ENCODE assay signal across 9 cellular contexts in the genomic region with DNA sequence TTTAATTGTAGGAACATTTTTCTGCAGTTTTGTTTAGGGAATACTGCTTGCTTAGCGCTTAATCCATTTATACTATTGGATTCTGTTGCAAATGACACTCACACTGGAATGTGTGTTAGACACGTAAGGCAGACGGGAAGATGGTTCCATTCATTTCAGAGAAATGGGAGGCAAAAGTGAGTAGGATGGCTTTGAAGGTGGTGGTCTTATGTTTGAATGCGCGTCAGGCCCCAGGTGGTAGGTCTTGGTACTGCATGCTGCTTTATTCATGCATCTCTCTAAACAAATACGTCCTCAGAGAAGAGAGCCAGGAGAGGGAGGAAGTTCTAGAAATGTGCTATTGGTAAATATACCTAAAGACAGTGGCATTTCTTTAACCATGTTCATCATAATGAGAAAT.
DNase-seq lines count a peak whose midpoint lies in the region; ATAC-seq and TF ChIP-seq lines count a peak whose summit lies in the region.
"Had no signal": no experiment of that assay in that cellular context is flagged by ENCODE, and none has a peak within 500 bp of the region (broad histone marks: within the 10 kb centered on the region; RNA-seq: fewer than 3 reads in every experiment).

No MANE protein-coding gene starts in this region.

- no peaks in the 10 kb centered on the region for H3K4me1 ChIP-seq in PC-3 (ENCODE audit: insufficient read depth, low read length)

- no peak overlapping the region for H3K4me3 ChIP-seq in PC-3 (ENCODE audit: low read length)
- no peak overlapping the region for H3K4me3 ChIP-seq in fibroblast of pulmonary artery (replicated peaks; ENCODE audit: low read depth, low read length)

- H3K9me3 ChIP-seq in PC-3 (ENCODE audit: low read length), result no peaks in the 10 kb centered on the region

- ATAC-seq in stimulated activated naive CD8-positive, alpha-beta T cell treated with anti-CD3 and anti-CD28 coated beads, Interleukin-15, Interleukin-2, amounts not matched to agents 100 U/mL and 50 U/mL, for 24 hours, result no peak
- no peak for ATAC-seq in stimulated activated naive CD8-positive, alpha-beta T cell treated with anti-CD3 and anti-CD28 coated beads, Interleukin-15, amount 100 ng/mL, for 72 hours
- ATAC-seq in PC-3 (no peak), left lobe of liver (no peak)

- H3K4me2 ChIP-seq in PC-3 (ENCODE audit: low read length), result no peak overlapping the region

- CTCF ChIA-PET in PC-3 (lab: Charles Lee), result no interaction called here

- DNase-seq in stimulated activated naive CD8-positive, alpha-beta T cell treated with anti-CD3 and anti-CD28 coated beads, Interleukin-15, Interleukin-2, amounts not matched to agents 100 U/mL and 50 U/mL, for 24 hours, result peak; percentile 4
- DNase-seq in stimulated activated naive CD8-positive, alpha-beta T cell treated with anti-CD3 and anti-CD28 coated beads, Interleukin-15, amount 100 ng/mL, for 72 hours, result no peak
- DNase-seq in PC-3, result peak; percentile 5
- peak; percentile 3 for DNase-seq in fibroblast of pulmonary artery (ENCODE audit: low read depth)
- DNase-seq in NCI-H2196 treated with DMSO at 0.1 percent for 48 hours (lab: John Stamatoyannopoulos, UW; ENCODE audit: unreplicated experiment), result no peak
- no peak for DNase-seq in left lobe of liver (ENCODE audit: low spot score)
- DNase-seq in AG20443 (ENCODE audit: low spot score), result no peak
- DNase-seq in GDM1 (lab: John Stamatoyannopoulos, UW), result no peak
- DNase-seq: T-helper 9 cell had no signal

- no peak overlapping the region for H2AFZ ChIP-seq in PC-3 (ENCODE audit: low read length)

- H3K36me3 ChIP-seq in PC-3 (ENCODE audit: low read depth, low read length), result no peaks in the 10 kb centered on the region

- no peaks in the 10 kb centered on the region for H3K9me2 ChIP-seq in PC-3 (replicated peaks; ENCODE audit: low read length)

- no peaks in the 10 kb centered on the region for H3K27me3 Mint-ChIP-seq in stimulated activated naive CD8-positive, alpha-beta T cell treated with anti-CD3 and anti-CD28 coated beads, Interleukin-15, amount 100 ng/mL, for 72 hours

- H4K20me1 ChIP-seq in PC-3 (ENCODE audit: low read length), result no peaks in the 10 kb centered on the region

- H3F3A ChIP-seq in PC-3 (ENCODE audit: low read length, unreplicated experiment), result no peaks in the 10 kb centered on the region

- TF ChIP-seq CTCF in PC-3 (conservative IDR thresholded peaks at IDR 0.05; ENCODE audit: low read depth, low read length) (peak; percentile 47; the same call in 1 of the 2 replicates), fibroblast of pulmonary artery (IDR thresholded peaks at IDR 0.05; ENCODE audit: low read length, missing control alignments) (peak; percentile 51)

- H3K79me2 ChIP-seq in PC-3 (ENCODE audit: low read length), result no peaks in the 10 kb centered on the region

- H3K9me3 Mint-ChIP-seq in stimulated activated naive CD8-positive, alpha-beta T cell treated with anti-CD3 and anti-CD28 coated beads, Interleukin-15, amount 100 ng/mL, for 72 hours, result peaks cover 13 to 16% of the 10 kb centered on the region in 2 donors

- POLR2A ChIA-PET in PC-3 (lab: Charles Lee; ENCODE audit: unreplicated experiment), result no interaction called here

- intact Hi-C loops in PC-3 (cut with micrococcal nuclease), result no loop called here

- H3K4me1 Mint-ChIP-seq in stimulated activated naive CD8-positive, alpha-beta T cell treated with anti-CD3 and anti-CD28 coated beads, Interleukin-15, amount 100 ng/mL, for 72 hours, result no peaks in the 10 kb centered on the region

- H3K4me3 Mint-ChIP-seq in stimulated activated naive CD8-positive, alpha-beta T cell treated with anti-CD3 and anti-CD28 coated beads, Interleukin-15, amount 100 ng/mL, for 72 hours, result no peak overlapping the region

- no peaks in the 10 kb centered on the region for H3K27me3 ChIP-seq in PC-3 (ENCODE audit: low read length)

- no peak overlapping the region for H3K9ac ChIP-seq in PC-3 (ENCODE audit: low read length)

- H3K27ac ChIP-seq in PC-3 (ENCODE audit: low read length), result no peak overlapping the region

- no peak overlapping the region for H3K27ac Mint-ChIP-seq in stimulated activated naive CD8-positive, alpha-beta T cell treated with anti-CD3 and anti-CD28 coated beads, Interleukin-15, amount 100 ng/mL, for 72 hours

- BruUV-seq in PC-3 (replicated peaks; lab: Mats Ljungman, UMichigan), result no TSS peak

Comparison
In these comparisons a context has a peak if more than half of its experiments do, and no peak if none do; other contexts are left out.
1. DNase-seq: peak in stimulated activated naive CD8-positive, alpha-beta T cell treated with anti-CD3 and anti-CD28 coated beads, Interleukin-15, Interleukin-2, amounts not matched to agents 100 U/mL and 50 U/mL, for 24 hours (single experiment), PC-3 (single experiment) and fibroblast of pulmonary artery (single experiment); none in stimulated activated naive CD8-positive, alpha-beta T cell treated with anti-CD3 and anti-CD28 coated beads, Interleukin-15, amount 100 ng/mL, for 72 hours (0 of 2), NCI-H2196 treated with DMSO at 0.1 percent for 48 hours (single experiment), left lobe of liver (single experiment), AG20443 (single experiment) and GDM1 (single experiment).